ENCODE assay signal across 19 cellular contexts in genomic region chr2:10272464-10272863, GRCh38. TPM values are rescaled to one million over a fixed set of nuclear protein-coding genes. Genes with fewer than 3 reads are reported as not detected.
DNase-seq lines count a peak whose midpoint lies in the region; ATAC-seq, FAIRE-seq and TF ChIP-seq lines count a peak whose summit lies in the region.
"Had no signal": no experiment of that assay in that cellular context is flagged by ENCODE, and none has a peak within 500 bp of the region (broad histone marks: within the 10 kb centered on the region; RNA-seq: fewer than 3 reads in every experiment).

No MANE protein-coding gene starts in this region.

- TF ChIP-seq CTCF in Caco-2 (IDR thresholded peaks at IDR 0.05; ENCODE audit: insufficient read depth in 1 of 2, low read depth in 1 of 2, low read length in 1 of 2, severe bottlenecking in 1 of 2, unreplicated experiment in 1 of 2) (no peak), WERI-Rb-1 (IDR thresholded peaks at IDR 0.05; ENCODE audit: low read depth, low read length) (no peak), kidney (IDR thresholded peaks at IDR 0.05; ENCODE audit: borderline replicate concordance, extremely low read depth, insufficient read depth) (no peak)

- intact Hi-C loops in Caco-2 (cut with micrococcal nuclease; ENCODE audit: unreplicated experiment), result loop anchor here (10.0 kb wide), 1 partner anchor 162 kb away; no protein-coding TSS in a partner anchor
- intact Hi-C loops in kidney (cut with DNase I), result no loop called here
- intact Hi-C loops in posterior vena cava (cut with DNase I), result no loop called here

- H3K4me3 Mint-ChIP-seq in Caco-2 (ENCODE audit: unreplicated experiment), result no peak overlapping the region

- peaks cover 12% of the 10 kb centered on the region for H3K4me1 Mint-ChIP-seq in Caco-2 (ENCODE audit: low read depth, unreplicated experiment)

- no TSS peak for BruUV-seq in Caco-2 (replicated peaks; lab: Mats Ljungman, UMichigan)

- H3K4me1 ChIP-seq in Caco-2 (peaks cover 14% of the 10 kb centered on the region), kidney (ENCODE audit: control insufficient read depth in 1 of 2, insufficient read depth in 1 of 2, low read depth in 1 of 2, low read length in 2 of 2) (peaks cover 0 to 19% of the 10 kb centered on the region in 2 donors)

- H3K27ac ChIP-seq in WERI-Rb-1 (no peak overlapping the region), kidney (ENCODE audit: low read depth in 2 of 2, low read length in 2 of 2) (no peak overlapping the region)
- H3K27ac ChIP-seq: C4-2B had no signal

- ATAC-seq in GM19324 (IDR thresholded peaks at IDR 0.05; ENCODE audit: low FRiP score, unreplicated experiment) (no peak), HG03469 (IDR thresholded peaks at IDR 0.05; ENCODE audit: unreplicated experiment) (no peak), GM21381 (IDR thresholded peaks at IDR 0.05; ENCODE audit: unreplicated experiment) (no peak)

- peaks cover 7% of the 10 kb centered on the region for H3K36me3 Mint-ChIP-seq in Caco-2 (ENCODE audit: insufficient read depth, unreplicated experiment)

- H3K9me3 ChIP-seq in Caco-2, result no peaks in the 10 kb centered on the region
- peaks cover 5% of the 10 kb centered on the region for H3K9me3 ChIP-seq in WERI-Rb-1 (ENCODE audit: severe bottlenecking)
- no peaks in the 10 kb centered on the region for H3K9me3 ChIP-seq in kidney (ENCODE audit: control insufficient read depth in 1 of 2, low read length in 2 of 2)

- H3K9ac ChIP-seq in kidney (ENCODE audit: low read length in 2 of 2), result no peak overlapping the region

- peak overlapping the region; percentile 75 for H3K27ac Mint-ChIP-seq in Caco-2 (ENCODE audit: unreplicated experiment)

- POLR2A ChIA-PET in Caco-2 (lab: Charles Lee), result no interaction called here

- H3K36me3 ChIP-seq in Caco-2 (ENCODE audit: control insufficient read depth, insufficient read depth, low read length) (no peaks in the 10 kb centered on the region), WERI-Rb-1 (no peaks in the 10 kb centered on the region), kidney (ENCODE audit: control insufficient read depth in 1 of 2, insufficient read depth in 2 of 2, low read length in 2 of 2) (no peaks in the 10 kb centered on the region)

- FAIRE-seq in kidney (lab: Jason Lieb, UNC), result no peak
- FAIRE-seq in HTR-8/SVneo (lab: Jason Lieb, UNC), result no peak

- H3K27me3 ChIP-seq in Caco-2 (replicated peaks; ENCODE audit: control insufficient read depth, insufficient read depth, low read length) (no peaks in the 10 kb centered on the region), WERI-Rb-1 (ENCODE audit: insufficient read depth, low read depth, severe bottlenecking) (no peaks in the 10 kb centered on the region)

- CTCF ChIA-PET in Caco-2 (lab: Charles Lee), result no interaction called here

- DNase-seq in Caco-2 (no peak), WERI-Rb-1 (peak; percentile 10), kidney (peak; percentile 22), posterior vena cava (ENCODE audit: low spot score) (peak; percentile 52), HTR-8/SVneo (ENCODE audit: insufficient read length, low spot score) (no peak)
- DNase-seq: ACHN, DMS79 treated with DMSO at 0.1 percent for 48 hours, HCEC 1CT, KG1, MV-4-11, NCI-H1417, NCI-H187, NCI-H2107, NCI-H524, SIG-M5 had no signal

- H3K27me3 Mint-ChIP-seq in Caco-2 (ENCODE audit: insufficient read depth, unreplicated experiment), result no peaks in the 10 kb centered on the region

- H3K9me3 Mint-ChIP-seq in Caco-2 (ENCODE audit: unreplicated experiment), result no peaks in the 10 kb centered on the region

- H3K4me3 ChIP-seq in Caco-2 (ENCODE audit: low read depth, low read length), result no peak overlapping the region
- H3K4me3 ChIP-seq in WERI-Rb-1 (ENCODE audit: low read depth, low read length), result no peak overlapping the region
- no peak overlapping the region for H3K4me3 ChIP-seq in kidney (ENCODE audit: low read length in 2 of 2)

RNA-seq across cellular contexts. Expression of gene HPCAL1, which starts 30.2 kb away (rescaled TPM):
- total RNA-seq in Caco-2 (2022), result 26.3 and 26.9 TPM in 2 replicates
- 47.3 TPM for total RNA-seq in kidney
- 121 TPM for polyA plus RNA-seq in kidney (ENCODE audit: insufficient read depth, low read depth, low replicate concordance)
- 10 to 100 TPM; 21.6 to 26.0 TPM for total RNA-seq in posterior vena cava

Comparison
In these comparisons a context has a peak if more than half of its experiments do, and no peak if none do; other contexts are left out.
1. DNase-seq: peak in WERI-Rb-1 (single experiment), kidney (single experiment) and posterior vena cava (single experiment); none in Caco-2 (0 of 2) and HTR-8/SVneo (single experiment).